ENCODE assay signal across 1 cellular context in genomic region chr4:94588900-94589693, GRCh38.
TF ChIP-seq lines count a peak whose summit lies in the region.

No MANE protein-coding gene starts in this region.

TF ChIP-seq in K562, 482 proteins besides CTCF, POLR2A, EP300 and RAD21 (continued from another document):
- no peak for TF ChIP-seq THAP12 (CRISPR knock-in tag; IDR thresholded peaks at IDR 0.05)
- TF ChIP-seq GABPB1 (CRISPR knock-in tag; IDR thresholded peaks at IDR 0.05) = no peak
- no peak for TF ChIP-seq SMARCA4 (IDR thresholded peaks at IDR 0.05)
- no peak for TF ChIP-seq NONO (IDR thresholded peaks at IDR 0.05; ENCODE audit: low read depth in 2 of 2, low read length in 1 of 2)
- TF ChIP-seq SNRNP70 (optimal IDR thresholded peaks at IDR 0.05; ENCODE audit: low read depth, low read length) = no peak
- no peak for TF ChIP-seq DEAF1 (CRISPR knock-in tag; IDR thresholded peaks at IDR 0.05)
- no peak for TF ChIP-seq E2F3 (CRISPR knock-in tag; IDR thresholded peaks at IDR 0.05)
